ENCODE assay signal across 25 cellular contexts in the genomic region with DNA sequence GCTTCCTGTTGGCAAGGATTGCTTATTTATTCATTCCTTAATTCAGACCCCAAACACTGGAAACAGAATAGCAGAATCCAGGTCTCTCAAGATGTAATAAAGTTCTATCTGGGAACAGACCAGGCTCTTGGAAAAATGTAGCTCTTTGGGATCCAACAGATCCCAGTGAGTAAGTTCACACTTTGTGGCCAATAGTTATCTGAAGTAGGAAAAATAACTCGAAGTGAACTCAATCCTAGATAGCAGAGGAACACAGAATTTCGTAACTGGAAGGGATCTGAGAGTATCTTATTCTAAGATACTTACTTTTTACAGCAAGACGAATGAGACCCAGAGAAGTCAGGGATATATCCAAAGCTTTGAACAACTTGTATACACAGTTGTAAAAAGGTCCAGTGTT.
"Had no signal": no experiment of that assay in that cellular context is flagged by ENCODE, and none has a peak within 500 bp of the region (broad histone marks: within the 10 kb centered on the region; RNA-seq: fewer than 3 reads in every experiment).

No MANE protein-coding gene starts in this region.

- ATAC-seq: activated CD4-positive, alpha-beta T cell treated with anti-CD3 and anti-CD28 coated beads for 36 hours; activated CD8-positive, alpha-beta memory T cell treated with anti-CD3 and anti-CD28 coated beads, Interleukin-2, amount 10 ng/mL, durations not matched to agents 7 days and 5 days; activated CD8-positive, alpha-beta T cell treated with anti-CD3 and anti-CD28 coated beads, Interleukin-2, amount 10 ng/mL, durations not matched to agents 7 days and 5 days; activated naive CD4-positive, alpha-beta T cell treated with anti-CD3 and anti-CD28 coated beads, Interleukin-2, amount 50 U/mL, for 72 hours; activated T-cell treated with anti-CD3 and anti-CD28 coated beads, Interleukin-2, amount 50 U/mL, for 72 hours; body of pancreas; esophagus mucosa had no signal

- H3K4me3 ChIP-seq: body of pancreas, colonic mucosa had no signal

- H3K27ac ChIP-seq: body of pancreas, colonic mucosa had no signal

- H3K9me3 ChIP-seq: body of pancreas, colonic mucosa had no signal

- H3K27me3 ChIP-seq: body of pancreas, colonic mucosa had no signal

- H3K36me3 ChIP-seq: colonic mucosa had no signal

- H3K4me1 ChIP-seq: colonic mucosa had no signal

- DNase-seq: activated CD4-positive, alpha-beta memory T cell treated with anti-CD3 and anti-CD28 coated beads for 36 hours; activated CD4-positive, alpha-beta T cell treated with anti-CD3 and anti-CD28 coated beads for 36 hours; activated CD4-positive, alpha-beta T cell treated with anti-CD3 and anti-CD28 coated beads, Interleukin-2, amount 10 ng/mL, durations not matched to agents 24 days and 14 days; activated CD4-positive, CD25-positive, alpha-beta regulatory T cell; activated CD4-positive, CD25-positive, alpha-beta regulatory T cell treated with anti-CD3 and anti-CD28 coated beads, Interleukin-2, amount 50 U/mL, for 72 hours; activated CD8-positive, alpha-beta memory T cell treated with anti-CD3 and anti-CD28 coated beads, Interleukin-2, amount 10 ng/mL, durations not matched to agents 7 days and 5 days; activated CD8-positive, alpha-beta memory T cell treated with anti-CD3 and anti-CD28 coated beads, Interleukin-2, amount 50 U/mL, for 4 hours; activated CD8-positive, alpha-beta T cell treated with anti-CD3 and anti-CD28 coated beads, Interleukin-2, amount 10 ng/mL, durations not matched to agents 7 days and 5 days; activated gamma-delta T cell; activated naive CD4-positive, alpha-beta T cell; activated naive CD4-positive, alpha-beta T cell treated with anti-CD3 and anti-CD28 coated beads, Interleukin-2, amount 10 ng/mL, durations not matched to agents 7 days and 5 days; activated naive CD8-positive, alpha-beta T cell treated with anti-CD3 and anti-CD28 coated beads, Interleukin-2, amount 10 ng/mL, durations not matched to agents 7 days and 5 days; activated T-cell treated with anti-CD3 and anti-CD28 coated beads, Interleukin-2, amount 50 U/mL, for 1 hour; activated T-cell treated with anti-CD3 and anti-CD28 coated beads, Interleukin-2, amount 50 U/mL, for 72 hours; amniotic stem cell; anterior cingulate cortex; body of pancreas; central memory CD4-positive, alpha-beta T cell; cerebellar nuclear complex; colonic mucosa; effector CD8-positive, alpha-beta T cell; foreskin melanocyte; T-helper 2 cell had no signal
